1 cellular context compared by ENCODE assay signal in genomic region chr13:36313047-36313969, GRCh38.
TF ChIP-seq lines count a peak whose summit lies in the region.

No MANE protein-coding gene starts in this region.

TF ChIP-seq in IMR-90, 13 proteins besides CTCF, POLR2A, EP300 and RAD21:
- no peak for TF ChIP-seq SMC3 (IDR thresholded peaks at IDR 0.05; ENCODE audit: low read depth, low read length)
- no peak for TF ChIP-seq CHD1 (IDR thresholded peaks at IDR 0.05; ENCODE audit: low read depth, low read length)
